In genomic region chrX:53319614-53320542, GRCh38 we compare ENCODE assay signal across 9 cellular contexts. TPM values are rescaled to one million over a fixed set of nuclear protein-coding genes. Genes with fewer than 3 reads are reported as not detected.
A peak's percentile ranks its signal among the peaks of the same experiment; 100 is the strongest.
DNase-seq lines count a peak whose midpoint lies in the region; FAIRE-seq and TF ChIP-seq lines count a peak whose summit lies in the region.
"Had no signal": no experiment of that assay in that cellular context is flagged by ENCODE, and none has a peak within 500 bp of the region (broad histone marks: within the 10 kb centered on the region; RNA-seq: fewer than 3 reads in every experiment).

No MANE protein-coding gene starts in this region.

- CTCF ChIA-PET in H1 (lab: Charles Lee; ENCODE audit: partially characterized antibody): interaction anchor here (0.7 to 5.1 kb wide), 17 partner anchors 10 to 660 kb away, joined by 3 to 78 read pairs (median 3); partner anchors contain the start of gene IQSEC2

- no peak overlapping the region for H2AK5ac ChIP-seq in H1 (ENCODE audit: low read depth, low read length)

- no peaks in the 10 kb centered on the region for H3K9me3 ChIP-seq in H1 (ENCODE audit: insufficient read depth in 2 of 2, low read depth in 1 of 2, low read length in 1 of 2)

- H2BK15ac ChIP-seq in H1 (ENCODE audit: low read length): no peak overlapping the region

- POLR2A ChIA-PET in H1 (lab: Charles Lee; ENCODE audit: partially characterized antibody): interaction anchor here (1.0 to 1.5 kb wide), 3 partner anchors 10 to 103 kb away, joined by 3 to 5 read pairs (median 5); partner anchors contain the start of genes RIBC1 and SMC1A

- peak overlapping the region; percentile 90 to 95 (median 92) for H3K4me3 Mint-ChIP-seq in nephron

- FAIRE-seq in H1 (lab: Jason Lieb, UNC): no peak
- FAIRE-seq in D721Med (lab: Jason Lieb, UNC): no peak
- FAIRE-seq: GM18507 had no signal

- H3K27ac Mint-ChIP-seq in nephron: peak overlapping the region in 1 of 3 experiments; percentile 31

- H3K79me1 ChIP-seq in H1 (ENCODE audit: low read depth, low read length): no peaks in the 10 kb centered on the region; the same call in 1 of the 2 replicates

- no peak overlapping the region for H2BK120ac ChIP-seq in H1 (replicated peaks; ENCODE audit: low read depth, low read length)

- H4K5ac ChIP-seq in H1 (ENCODE audit: insufficient read length, low read depth, low read length): no peak overlapping the region

- no peak overlapping the region for H4K91ac ChIP-seq in H1 (replicated peaks; ENCODE audit: insufficient read length, low read length)

- no peak overlapping the region for H3K4ac ChIP-seq in H1 (replicated peaks; ENCODE audit: insufficient read length, low read depth, low read length)

- no peak for TF ChIP-seq EP300 in H1 (IDR thresholded peaks at IDR 0.05; ENCODE audit: borderline replicate concordance in 1 of 2, low read depth in 2 of 2, low read length in 2 of 2)

- no peak overlapping the region for H3K56ac ChIP-seq in H1 (replicated peaks; ENCODE audit: insufficient read length, low read depth, low read length)

- peaks cover 16% of the 10 kb centered on the region for H3K9me3 Mint-ChIP-seq in nephron

- H3K4me3 ChIP-seq in LNCaP clone FGC (ENCODE audit: low read depth, low read length) (peak overlapping the region; percentile 55), H1 (ENCODE audit: extremely low read depth in 1 of 4, insufficient read depth in 2 of 4, low read depth in 3 of 4, low read length in 4 of 4) (peak overlapping the region; percentile 37 to 69 (median 54))

- H3K27me3 Mint-ChIP-seq in nephron (ENCODE audit: low read depth): peaks cover 57% of the 10 kb centered on the region

- H3K23ac ChIP-seq in H1 (ENCODE audit: insufficient read length): no peak overlapping the region

- no peak for TF ChIP-seq POLR2A in H1 (IDR thresholded peaks at IDR 0.05; ENCODE audit: control extremely low read depth in 1 of 2, low read depth in 2 of 2, low read length in 2 of 2)

- peaks cover 43% of the 10 kb centered on the region for H3K4me1 Mint-ChIP-seq in nephron

- H3K27ac ChIP-seq in H1 (ENCODE audit: low read depth, low read length): no peak overlapping the region

- H3K14ac ChIP-seq in H1 (ENCODE audit: insufficient read length): no peak overlapping the region

- peaks cover 5 to 47% of the 10 kb centered on the region in 2 experiments; a peak in 3 of 4 replicates for H3K79me2 ChIP-seq in H1 (ENCODE audit: control insufficient read depth in 1 of 2, insufficient read depth in 2 of 2, low read length in 2 of 2)

- 4% methylated on average over 4 of the region's 32 CpGs; no CpG with 5 or more reads in 1 of the 2 experiments for WGBS in H1 (ENCODE audit: extremely low coverage in 1 of 2, insufficient coverage in 1 of 2, insufficient read length in 1 of 2, insufficient replicate concordance in 2 of 2, low coverage in 1 of 2, low lambda C conversion rate in 2 of 2, missing lambda C conversion rate in 1 of 2), 2 experiments

- no peak overlapping the region for H2BK5ac ChIP-seq in H1 (ENCODE audit: low read depth, low read length)

- no peak overlapping the region for H2AFZ ChIP-seq in H1 (ENCODE audit: low read length)

- no peak overlapping the region for H2BK20ac ChIP-seq in H1 (ENCODE audit: low read length)

- 0 out of 7 replicates have a peak overlapping the region, but pooled peaks of 1 of the 4 experiments have one; percentile 5 for H3K9ac ChIP-seq in H1 (replicated peaks in 1 of 4; ENCODE audit: extremely low read depth in 1 of 4, low read depth in 3 of 4, low read length in 3 of 4)

- DNase-seq in AG20443 (ENCODE audit: low spot score) (peak; percentile 20), LNCaP clone FGC (ENCODE audit: low read depth) (no peak), H1 (ENCODE audit: low read depth in 1 of 2, low spot score in 2 of 2) (no peak), NCI-H128 (lab: John Stamatoyannopoulos, UW; ENCODE audit: unreplicated experiment) (no peak), activated gamma-delta T cell treated with Interleukin-2 at 50 U/mL for 16 hours (no peak), D721Med (ENCODE audit: insufficient read length, low spot score) (no peak)
- DNase-seq in activated CD4-positive, alpha-beta T cell treated with anti-CD3 and anti-CD28 coated beads for 4 hours: no peak

- H4K8ac ChIP-seq in H1 (ENCODE audit: extremely low read depth, insufficient read depth, low read length): no peak overlapping the region

- peaks cover 4 to 24% (median 10%) of the 10 kb centered on the region in 4 experiments for H3K4me1 ChIP-seq in H1 (replicated peaks in 1 of 4; ENCODE audit: control insufficient read depth in 3 of 4, insufficient read depth in 4 of 4, low read length in 3 of 4)

- no peak for TF ChIP-seq RAD21 in H1 (IDR thresholded peaks at IDR 0.05 in 1 of 2, conservative IDR thresholded peaks at IDR 0.05 in 1 of 2; ENCODE audit: low read depth in 2 of 2, low read length in 2 of 2)

- H3K36me3 ChIP-seq in H1 (ENCODE audit: control insufficient read depth in 2 of 4, insufficient read depth in 4 of 4, low read length in 3 of 4): no peaks in the 10 kb centered on the region

- H2BK12ac ChIP-seq in H1 (ENCODE audit: low read depth, low read length): no peak overlapping the region

- H3K4me2 ChIP-seq in H1 (ENCODE audit: insufficient read depth in 1 of 2, low read depth in 2 of 2, low read length in 2 of 2): peak overlapping the region; percentile 84 to 87

- no peaks in the 10 kb centered on the region for H3K36me3 Mint-ChIP-seq in nephron (ENCODE audit: low read depth)

- H4K20me1 ChIP-seq in H1 (replicated peaks in 1 of 2; ENCODE audit: control insufficient read depth in 1 of 2, insufficient read depth in 2 of 2, low read length in 2 of 2): no peaks in the 10 kb centered on the region

- TF ChIP-seq CTCF in LNCaP clone FGC (IDR thresholded peaks at IDR 0.05; ENCODE audit: control insufficient read depth, extremely low read depth, insufficient read depth) (no peak), H1 (IDR thresholded peaks at IDR 0.05; ENCODE audit: control extremely low read depth in 1 of 3, insufficient read depth in 1 of 3, low read depth in 1 of 3, low read length in 3 of 3) (no peak), nephron (IDR thresholded peaks at IDR 0.05; ENCODE audit: unreplicated experiment in 3 of 3) (no peak), D721Med (IDR thresholded peaks at IDR 0.05; ENCODE audit: insufficient read depth, missing control alignments) (no peak)

- no peak overlapping the region for H3K18ac ChIP-seq in H1 (ENCODE audit: extremely low read depth, low read length)

- H3K23me2 ChIP-seq in H1 (ENCODE audit: low read depth, low read length): peaks cover 13% of the 10 kb centered on the region; the same call in 1 of the 2 replicates

- H3K27me3 ChIP-seq in H1 (replicated peaks in 1 of 4; ENCODE audit: control insufficient read depth in 3 of 4, extremely low read depth in 1 of 4, insufficient read depth in 3 of 4, low read length in 3 of 4): peaks cover 1 to 29% (median 16%) of the 10 kb centered on the region in 4 experiments; a peak in 6 of 7 replicates

TF ChIP-seq in H1, 55 proteins besides CTCF, POLR2A, EP300 and RAD21:
- TF ChIP-seq TEAD4 (IDR thresholded peaks at IDR 0.05; ENCODE audit: low read depth, low read length): no peak
- no peak for TF ChIP-seq RXRA (IDR thresholded peaks at IDR 0.05; ENCODE audit: insufficient read depth, low read depth, low read length)
- TF ChIP-seq EZH2 (IDR thresholded peaks at IDR 0.05; ENCODE audit: low read depth, low read length, severe bottlenecking): no peak
- TF ChIP-seq SUZ12 (IDR thresholded peaks at IDR 0.05; ENCODE audit: low read length): 0 out of 2 replicates have a peak, but pooled peaks have one; percentile 0
- TF ChIP-seq POU5F1 (IDR thresholded peaks at IDR 0.05; ENCODE audit: low read depth, low read length): no peak

RNA-seq across cellular contexts. Expression of gene IQSEC2, which starts 38.5 kb away (rescaled TPM):
- total RNA-seq in H1 (2021; fragmentation: NEBNext Ultra II Directional; extraction: Animal tissue kit (Norgen Biotek cat#: 25700)): 48.5 and 54.9 TPM in 2 replicates
- polyA plus RNA-seq in H1 (2011; rRNA removed): 6.1 and 11.6 TPM in 2 replicates
- polyA plus RNA-seq in H1 (2011; cell fraction: cytosol; rRNA removed): 5.7 TPM
- 35.1 TPM for polyA plus RNA-seq in H1 (2011; cell fraction: nucleus; rRNA removed)
- 15.3 to 18.0 TPM (median 16.2 TPM) in 4 replicates for polyA plus RNA-seq in H1 (2012, experiment 1 of 2)
- polyA plus RNA-seq in H1 (2012, experiment 2 of 2): 9.0 TPM
- polyA plus RNA-seq in H1 (2013, experiment 1 of 2): 29.9 TPM
- 31.2 TPM for polyA plus RNA-seq in H1 (2013, experiment 2 of 2)
- polyA minus RNA-seq in H1 (2011; rRNA and poly(A)+ RNA removed): 8.6 and 14.4 TPM in 2 replicates
- 8.1 TPM for polyA minus RNA-seq in H1 (2011; cell fraction: cytosol; rRNA and poly(A)+ RNA removed)
- 13.4 TPM for polyA minus RNA-seq in H1 (2011; cell fraction: nucleus; rRNA and poly(A)+ RNA removed)
